Comparison of ENCODE assay signal across 12 cellular contexts in genomic region chr2:216589779-216590178, GRCh38.
"Had no signal": no experiment of that assay in that cellular context is flagged by ENCODE, and none has a peak within 500 bp of the region (broad histone marks: within the 10 kb centered on the region; RNA-seq: fewer than 3 reads in every experiment).

No MANE protein-coding gene starts in this region.

- H3K27me3 ChIP-seq: cardiac muscle cell, heart right ventricle, stomach had no signal

- H3K27ac ChIP-seq: cardiac muscle cell, parathyroid adenoma, thoracic aorta had no signal

- DNase-seq: activated CD4-positive, alpha-beta T cell treated with anti-CD3 and anti-CD28 coated beads, Interleukin-2, amount 50 U/mL, for 4 hours; activated gamma-delta T cell treated with Interleukin-2 at 50 U/mL for 16 hours; activated T-cell treated with anti-CD3 and anti-CD28 coated beads, Interleukin-2, amount 50 U/mL, for 48 hours; heart right ventricle; kidney; left ventricle myocardium superior; retina; stomach had no signal

- H3K79me2 ChIP-seq: parathyroid adenoma had no signal

- ATAC-seq: activated CD4-positive, CD25-positive, alpha-beta regulatory T cell treated with anti-CD3 and anti-CD28 coated beads, Interleukin-2, amount 50 U/mL, for 24 hours; heart right ventricle; left ventricle myocardium superior had no signal

- H3K9me3 ChIP-seq: stomach, thoracic aorta had no signal

- H3K4me1 ChIP-seq: parathyroid adenoma had no signal

- H2AFZ ChIP-seq: parathyroid adenoma had no signal

- H3K36me3 ChIP-seq: cardiac muscle cell, heart right ventricle, stomach, thoracic aorta had no signal

- H3K4me3 ChIP-seq: cardiac muscle cell, heart right ventricle, stomach, thoracic aorta had no signal

- H3K9ac ChIP-seq: parathyroid adenoma had no signal
